Comparison of ENCODE assay signal across 13 cellular contexts in the genomic region with DNA sequence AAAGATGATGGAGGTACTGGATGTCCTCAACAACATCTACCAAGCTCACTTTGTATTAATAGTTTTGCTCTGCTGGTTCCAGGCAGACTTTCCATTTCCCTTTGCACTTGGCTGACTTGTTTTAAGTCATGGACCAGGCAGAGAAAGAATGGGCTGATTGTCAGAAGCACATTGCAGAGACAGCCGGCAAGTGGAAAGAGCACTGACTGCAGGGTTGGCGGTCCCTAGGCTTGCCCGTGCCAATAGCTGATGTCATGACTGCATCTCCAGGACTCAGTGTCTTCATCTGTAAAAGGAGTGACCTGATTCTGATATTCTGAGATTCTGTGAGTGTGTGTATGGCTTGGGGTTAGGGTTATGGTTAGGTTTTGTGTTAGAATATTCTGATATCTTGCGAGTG. TPM values are rescaled to one million over a fixed set of nuclear protein-coding genes. Genes with fewer than 3 reads are reported as not detected.
"Had no signal": no experiment of that assay in that cellular context is flagged by ENCODE, and none has a peak within 500 bp of the region (broad histone marks: within the 10 kb centered on the region; RNA-seq: fewer than 3 reads in every experiment).

No MANE protein-coding gene starts in this region.

- H3K27me3 ChIP-seq: ovary, tibial nerve had no signal

- H3K4me1 Mint-ChIP-seq: endodermal cell; stimulated activated memory B cell treated with anti-CD40 and anti-IgM and Interleukin-4, amounts not matched to agents 10 μg/mL and 1 μg/mL and 100 μg/mL, for 72 hours had no signal

- H3K27ac ChIP-seq: cardiac muscle cell, ovary, SJSA1, tibial nerve had no signal

- H3K36me3 ChIP-seq: cardiac muscle cell, ovary, SJSA1, tibial nerve had no signal

- H3K4me3 Mint-ChIP-seq: endodermal cell; stimulated activated memory B cell treated with anti-CD40 and anti-IgM and Interleukin-4, amounts not matched to agents 10 μg/mL and 1 μg/mL and 100 μg/mL, for 72 hours had no signal

- DNase-seq: activated CD4-positive, alpha-beta T cell treated with anti-CD3 and anti-CD28 coated beads, Interleukin-2, amount 50 U/mL, for 4 hours; activated CD4-positive, CD25-positive, alpha-beta regulatory T cell treated with anti-CD3 and anti-CD28 coated beads, Interleukin-2, amount 50 U/mL, for 72 hours; activated naive CD4-positive, alpha-beta T cell; endodermal cell; erythroblast; mesendoderm; ovary; SW 1271 had no signal

- H3K9me3 Mint-ChIP-seq: endodermal cell; stimulated activated memory B cell treated with anti-CD40 and anti-IgM and Interleukin-4, amounts not matched to agents 10 μg/mL and 1 μg/mL and 100 μg/mL, for 72 hours had no signal

- ATAC-seq: stimulated activated memory B cell treated with anti-CD40 and anti-IgM and Interleukin-4, amounts not matched to agents 10 μg/mL and 1 μg/mL and 100 μg/mL, for 72 hours had no signal

- H3K4me3 ChIP-seq: cardiac muscle cell, ovary, SJSA1, tibial nerve had no signal

- H3K27ac Mint-ChIP-seq: endodermal cell; stimulated activated memory B cell treated with anti-CD40 and anti-IgM and Interleukin-4, amounts not matched to agents 10 μg/mL and 1 μg/mL and 100 μg/mL, for 72 hours had no signal

- H3K36me3 Mint-ChIP-seq: stimulated activated memory B cell treated with anti-CD40 and anti-IgM and Interleukin-4, amounts not matched to agents 10 μg/mL and 1 μg/mL and 100 μg/mL, for 72 hours had no signal

- H3K9me3 ChIP-seq: ovary, SJSA1, tibial nerve had no signal

RNA-seq across cellular contexts. Expression of gene NNMT, which starts 20.9 kb away (rescaled TPM):
- total RNA-seq: cardiac muscle cell, endodermal cell had no signal
- polyA plus RNA-seq: neural cell had no signal
